In the genomic region with DNA sequence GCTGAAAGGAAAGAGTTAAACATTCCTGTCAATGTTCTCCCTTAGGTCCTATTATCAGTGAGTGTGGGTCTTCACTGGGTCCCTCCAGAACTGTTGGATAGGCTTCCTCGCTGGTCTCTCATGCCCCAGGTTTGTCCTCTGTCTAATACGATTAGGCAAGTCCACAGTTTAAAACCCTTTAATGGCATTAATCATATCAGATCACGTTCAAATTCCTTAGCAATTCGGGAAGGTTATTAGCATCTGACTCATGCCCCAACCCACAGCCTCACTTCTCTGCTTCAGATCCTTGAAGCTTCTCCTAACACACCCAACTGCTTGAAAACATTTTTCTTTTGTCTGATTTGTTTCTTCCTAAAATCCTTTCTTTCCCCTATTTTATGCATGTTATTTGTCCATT, we compare ENCODE assay signal across 19 cellular contexts.
DNase-seq lines count a peak whose midpoint lies in the region; ATAC-seq and TF ChIP-seq lines count a peak whose summit lies in the region.
"Had no signal": no experiment of that assay in that cellular context is flagged by ENCODE, and none has a peak within 500 bp of the region (broad histone marks: within the 10 kb centered on the region; RNA-seq: fewer than 3 reads in every experiment).

No MANE protein-coding gene starts in this region.

- ATAC-seq in RWPE2 (ENCODE audit: low read depth) (peak; percentile 86), HG02623 (IDR thresholded peaks at IDR 0.05; ENCODE audit: unreplicated experiment) (no peak), HG02588 (IDR thresholded peaks at IDR 0.05; ENCODE audit: unreplicated experiment) (no peak)
- ATAC-seq: activated CD4-positive, CD25-positive, alpha-beta regulatory T cell treated with anti-CD3 and anti-CD28 coated beads, Interleukin-2, amount 50 U/mL, for 24 hours; activated CD8-positive, alpha-beta memory T cell treated with anti-CD3 and anti-CD28 coated beads, Interleukin-2, amount 10 ng/mL, durations not matched to agents 7 days and 5 days; GM23338; right lobe of liver had no signal

- TF ChIP-seq CTCF in RWPE2 (IDR thresholded peaks at IDR 0.05; ENCODE audit: poor library complexity, severe bottlenecking) (no peak), foreskin fibroblast (IDR thresholded peaks at IDR 0.05; ENCODE audit: low read depth, low read length) (no peak)

- in situ Hi-C loops in G401 (cut with HindIII; ENCODE audit: low sequenced_read_pairs) = no loop called here

- no peaks in the 10 kb centered on the region for H3K27me3 ChIP-seq in RWPE2 (ENCODE audit: insufficient read depth, poor library complexity, severe bottlenecking)
- H3K27me3 ChIP-seq in skeletal muscle satellite cell (ENCODE audit: control insufficient read depth, insufficient read depth, low read length) = no peaks in the 10 kb centered on the region
- H3K27me3 ChIP-seq: right lobe of liver had no signal

- H3K36me3 ChIP-seq in RWPE2 (ENCODE audit: low read depth) (no peaks in the 10 kb centered on the region), skeletal muscle satellite cell (ENCODE audit: insufficient read depth, low read length) (no peaks in the 10 kb centered on the region)
- H3K36me3 ChIP-seq: neutrophil, right lobe of liver had no signal

- peak overlapping the region; percentile 50 for H3K4me2 ChIP-seq in skeletal muscle satellite cell (ENCODE audit: low read length)
- H3K4me2 ChIP-seq: GM23338 had no signal

- H3K4me3 ChIP-seq in RWPE2 (ENCODE audit: severe bottlenecking) (no peak overlapping the region), foreskin fibroblast (ENCODE audit: low read depth in 1 of 2, low read length in 2 of 2) (no peak overlapping the region), skeletal muscle satellite cell (ENCODE audit: low read length) (no peak overlapping the region)
- H3K4me3 ChIP-seq: coronary artery, GM23338, right lobe of liver had no signal

- no peaks in the 10 kb centered on the region for H3K9me3 ChIP-seq in RWPE2 (ENCODE audit: severe bottlenecking)
- no peaks in the 10 kb centered on the region for H3K9me3 ChIP-seq in skeletal muscle satellite cell (replicated peaks; ENCODE audit: low read length)
- H3K9me3 ChIP-seq: neutrophil, right lobe of liver had no signal

- H3K4me1 ChIP-seq in RWPE2 (ENCODE audit: insufficient read depth, poor library complexity, severe bottlenecking) (peaks cover 16% of the 10 kb centered on the region), skeletal muscle satellite cell (ENCODE audit: control insufficient read depth, insufficient read depth, low read length) (peaks cover 15% of the 10 kb centered on the region)

- H3K27ac ChIP-seq in RWPE2 (ENCODE audit: poor library complexity, severe bottlenecking) = peak overlapping the region; percentile 1
- H3K27ac ChIP-seq: coronary artery, neutrophil, right lobe of liver had no signal

- DNase-seq in G401 (ENCODE audit: low spot score) = peak; percentile 71
- no peak for DNase-seq in RWPE2 (ENCODE audit: low spot score)
- DNase-seq in foreskin fibroblast = peak; percentile 6 to 7
- no peak for DNase-seq in NOMO-1 (lab: John Stamatoyannopoulos, UW; ENCODE audit: unreplicated experiment in 2 of 2)
- DNase-seq in DMS 273 (lab: John Stamatoyannopoulos, UW; ENCODE audit: unreplicated experiment) = no peak
- DNase-seq: activated CD8-positive, alpha-beta memory T cell treated with anti-CD3 and anti-CD28 coated beads, Interleukin-2, amount 10 ng/mL, durations not matched to agents 7 days and 5 days; aorta; DND-41; NCI-H1694; right lobe of liver; SIG-M5; T-helper 2 cell had no signal

- peak overlapping the region; percentile 24 for H3K9ac ChIP-seq in skeletal muscle satellite cell (ENCODE audit: low read depth, low read length)

Comparison
In these comparisons a context has a peak if more than half of its experiments do, and no peak if none do; other contexts are left out.
1. DNase-seq: peak in G401 (single experiment) and foreskin fibroblast (2 of 2); none in RWPE2 (single experiment), NOMO-1 (0 of 2) and DMS 273 (single experiment).